Comparison of ENCODE assay signal across 9 cellular contexts in genomic region chr20:19964289-19965263, GRCh38. TPM values are rescaled to one million over a fixed set of nuclear protein-coding genes. Genes with fewer than 3 reads are reported as not detected.
DNase-seq lines count a peak whose midpoint lies in the region; ATAC-seq, FAIRE-seq and TF ChIP-seq lines count a peak whose summit lies in the region.
"Had no signal": no experiment of that assay in that cellular context is flagged by ENCODE, and none has a peak within 500 bp of the region (broad histone marks: within the 10 kb centered on the region; RNA-seq: fewer than 3 reads in every experiment).

No MANE protein-coding gene starts in this region.

- H4K20me1 ChIP-seq in PC-3 (ENCODE audit: low read length): no peaks in the 10 kb centered on the region

- no peaks in the 10 kb centered on the region for H3K9me2 ChIP-seq in PC-3 (replicated peaks; ENCODE audit: low read length)

- H3K4me1 ChIP-seq in PC-3 (ENCODE audit: insufficient read depth, low read length): peaks cover 13% of the 10 kb centered on the region
- H3K4me1 ChIP-seq in pancreas: peaks cover 0 to 28% (median 3%) of the 10 kb centered on the region in 3 donors

- H3F3A ChIP-seq in PC-3 (ENCODE audit: low read length, unreplicated experiment): no peaks in the 10 kb centered on the region

- H3K9ac ChIP-seq in PC-3 (ENCODE audit: low read length): no peak overlapping the region

- peaks cover 6% of the 10 kb centered on the region; the same call in 1 of the 2 replicates for H3K36me3 ChIP-seq in PC-3 (ENCODE audit: low read depth, low read length)
- H3K36me3 ChIP-seq in pancreas: peaks cover 0 to 12% (median 0%) of the 10 kb centered on the region in 3 donors

- peak overlapping the region; percentile 30; the same call in 1 of the 2 replicates for H3K4me2 ChIP-seq in PC-3 (ENCODE audit: low read length)

- no peaks in the 10 kb centered on the region for H3K79me2 ChIP-seq in PC-3 (ENCODE audit: low read length)

- H3K4me3 ChIP-seq in PC-3 (ENCODE audit: low read length): no peak overlapping the region
- no peak overlapping the region for H3K4me3 ChIP-seq in pancreas

- H2AFZ ChIP-seq in PC-3 (ENCODE audit: low read length): peak overlapping the region; percentile 39

- no TSS peak for BruUV-seq in PC-3 (replicated peaks; lab: Mats Ljungman, UMichigan)

- H3K27ac ChIP-seq in PC-3 (ENCODE audit: low read length): peak overlapping the region; percentile 51
- H3K27ac ChIP-seq in pancreas: peak overlapping the region in 2 of 4 donors; percentile 52 to 68

- 47 to 48% methylated on average over 15 of the region's 15 CpGs for WGBS in pancreas, 2 donors

- peak; percentile 98 for ATAC-seq in PC-3
- ATAC-seq in pancreas: peak; percentile 79 to 89 (median 84)
- ATAC-seq in HG02852 (IDR thresholded peaks at IDR 0.05; ENCODE audit: unreplicated experiment): no peak
- ATAC-seq in HG03139 (IDR thresholded peaks at IDR 0.05; ENCODE audit: unreplicated experiment): no peak

- H3K9me3 ChIP-seq in PC-3 (ENCODE audit: low read length): no peaks in the 10 kb centered on the region
- no peaks in the 10 kb centered on the region for H3K9me3 ChIP-seq in pancreas

- POLR2A ChIA-PET in PC-3 (lab: Charles Lee; ENCODE audit: unreplicated experiment): no interaction called here

- intact Hi-C loops in PC-3 (cut with micrococcal nuclease): loop anchor here (1.0 kb wide), 1 partner anchor 30 kb away; no protein-coding TSS in a partner anchor
- intact Hi-C loops in pancreas (cut with DNase I): no loop called here

- no peak for FAIRE-seq in pancreas (lab: Jason Lieb, UNC)
- FAIRE-seq: GM18507 had no signal

- H3K27me3 ChIP-seq in PC-3 (ENCODE audit: low read length): no peaks in the 10 kb centered on the region
- no peaks in the 10 kb centered on the region for H3K27me3 ChIP-seq in pancreas

- TF ChIP-seq CTCF in PC-3 (conservative IDR thresholded peaks at IDR 0.05; ENCODE audit: low read depth, low read length): no peak
- no peak for TF ChIP-seq CTCF in pancreas (IDR thresholded peaks at IDR 0.05)

- CTCF ChIA-PET in PC-3 (lab: Charles Lee): no interaction called here

- DNase-seq in DMS53 (lab: John Stamatoyannopoulos, UW): peak; percentile 86
- peak; percentile 83 for DNase-seq in PC-3
- DNase-seq in fibroblast of gingiva (ENCODE audit: low read depth): peak; percentile 89
- DNase-seq in pancreas: peak in 4 of 6 donors; percentile 46 to 73 (median 52)
- no peak for DNase-seq in NCI-H82 (lab: John Stamatoyannopoulos, UW)
- DNase-seq in NCI-H1092 (lab: John Stamatoyannopoulos, UW): no peak

RNA-seq across cellular contexts. Expression of gene NAA20, which starts 52.6 kb away (rescaled TPM):
- total RNA-seq in PC-3 (2014; rRNA removed): 107 and 113 TPM in 2 replicates
- 10 to 100 TPM; 28.0 to 46.9 (median 34.5) TPM for total RNA-seq in pancreas
- polyA plus RNA-seq in pancreas: 100 to 1,000 TPM in 1 of 2 donors, 10 to 100 TPM in 1; 89.6 to 124 TPM

Comparison
In these comparisons a context has a peak if more than half of its experiments do, and no peak if none do; other contexts are left out.
1. DNase-seq: peak in DMS53 (single experiment), PC-3 (single experiment), fibroblast of gingiva (single experiment) and pancreas (4 of 6); none in NCI-H82 (single experiment) and NCI-H1092 (single experiment).
2. ATAC-seq: peak in PC-3 (single experiment) and pancreas (4 of 4); none in HG02852 (single experiment) and HG03139 (single experiment).